Comparison of ENCODE assay signal across 8 cellular contexts in genomic region chr2:74147729-74148456, GRCh38. TPM values are rescaled to one million over a fixed set of nuclear protein-coding genes. Genes with fewer than 3 reads are reported as not detected.
DNase-seq lines count a peak whose midpoint lies in the region; ATAC-seq and TF ChIP-seq lines count a peak whose summit lies in the region.

A gene with protein sequence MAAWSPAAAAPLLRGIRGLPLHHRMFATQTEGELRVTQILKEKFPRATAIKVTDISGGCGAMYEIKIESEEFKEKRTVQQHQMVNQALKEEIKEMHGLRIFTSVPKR (minus strand): TSS chr2:74147912. CDS start chr2:74147874, 38 bp downstream.

- TF ChIP-seq CTCF in fibroblast of villous mesenchyme (IDR thresholded peaks at IDR 0.05; ENCODE audit: insufficient read depth, low read depth, low read length) (peak; percentile 51), neural progenitor cell (IDR thresholded peaks at IDR 0.05) (peak; percentile 78)

- peak within 1 kb of the TSS; percentile 79 for H3K4me3 ChIP-seq in fibroblast of villous mesenchyme (ENCODE audit: low read depth, low read length)
- peak within 1 kb of the TSS; percentile 68 for H3K4me3 ChIP-seq in neural progenitor cell
- H3K4me3 ChIP-seq in subcutaneous abdominal adipose tissue (ENCODE audit: low read depth in 1 of 5, low read length in 5 of 5), result peak within 1 kb of the TSS; percentile 79 to 92 (median 82)

- H3K4me1 ChIP-seq in neural progenitor cell (peaks cover 8% of the 10 kb centered on the region), subcutaneous abdominal adipose tissue (ENCODE audit: control insufficient read depth in 5 of 5, insufficient read depth in 5 of 5, low read length in 5 of 5) (peaks cover 8 to 24% (median 21%) of the 10 kb centered on the region in 5 donors)

- no peaks in the 10 kb centered on the region for H3K27me3 Mint-ChIP-seq in activated T-helper 2 cell treated with anti-CD3 and anti-CD28 coated beads, Interferon-gamma antibody, Interleukin-2, Interleukin-4, amounts not matched to agents 10 μg/mL and 5 μg/mL and 100 μg/mL, durations not matched to agents 14 hours and 24 hours and 36 hours (ENCODE audit: low read depth)
- H3K27me3 Mint-ChIP-seq in neural progenitor cell (ENCODE audit: insufficient read depth, low read depth), result no peaks in the 10 kb centered on the region

- peak; percentile 86 for ATAC-seq in GM21723 (IDR thresholded peaks at IDR 0.05; ENCODE audit: unreplicated experiment)

- DNase-seq in EH (ENCODE audit: low read depth), result peak; percentile 85
- peak; percentile 70 for DNase-seq in KG1 (lab: John Stamatoyannopoulos, UW)
- peak; percentile 87 for DNase-seq in RPMI7951 (ENCODE audit: low read depth)
- DNase-seq in activated T-helper 2 cell treated with anti-CD3 and anti-CD28 coated beads, Interferon-gamma antibody, Interleukin-2, Interleukin-4, amounts not matched to agents 10 μg/mL and 5 μg/mL and 100 μg/mL, durations not matched to agents 14 hours and 24 hours and 36 hours (ENCODE audit: low spot score), result peak; percentile 84
- DNase-seq in fibroblast of villous mesenchyme (ENCODE audit: low read depth), result peak; percentile 73
- DNase-seq in neural progenitor cell (ENCODE audit: low spot score), result peak; percentile 96

- no peaks in the 10 kb centered on the region for H3K27me3 ChIP-seq in neural progenitor cell
- H3K27me3 ChIP-seq in subcutaneous abdominal adipose tissue (ENCODE audit: control insufficient read depth in 5 of 5, insufficient read depth in 4 of 5, low read length in 5 of 5), result no peaks in the 10 kb centered on the region

- peak within 1 kb of the TSS; percentile 99 for H2AFZ ChIP-seq in neural progenitor cell (replicated peaks)

- H3K27ac ChIP-seq in neural progenitor cell (no peak within 1 kb of the TSS), subcutaneous abdominal adipose tissue (ENCODE audit: low read depth, low read length) (peak within 1 kb of the TSS; percentile 41)

- H3K9ac ChIP-seq in neural progenitor cell, result peak within 1 kb of the TSS; percentile 49
- peak within 1 kb of the TSS; percentile 83 to 92 (median 84) for H3K9ac ChIP-seq in subcutaneous abdominal adipose tissue (ENCODE audit: low read length in 5 of 5)

- intact Hi-C loops in activated T-helper 2 cell treated with anti-CD3 and anti-CD28 coated beads, Interferon-gamma antibody, Interleukin-2, Interleukin-4, amounts not matched to agents 10 μg/mL and 5 μg/mL and 100 μg/mL, durations not matched to agents 14 hours and 24 hours and 36 hours (cut with micrococcal nuclease), result loop anchor here (1.0 to 5.0 kb wide), 5 partner anchors 28 to 411 kb away; partner anchors contain the start of genes DGUOK, MTHFD2 and TPRKB

- H3K4me1 Mint-ChIP-seq in activated T-helper 2 cell treated with anti-CD3 and anti-CD28 coated beads, Interferon-gamma antibody, Interleukin-2, Interleukin-4, amounts not matched to agents 10 μg/mL and 5 μg/mL and 100 μg/mL, durations not matched to agents 14 hours and 24 hours and 36 hours (ENCODE audit: low read depth), result peaks cover 1% of the 10 kb centered on the region
- H3K4me1 Mint-ChIP-seq in neural progenitor cell, result peaks cover 3% of the 10 kb centered on the region

- peaks cover 11% of the 10 kb centered on the region for H3K79me2 ChIP-seq in neural progenitor cell (ENCODE audit: low read depth)

- peaks cover 3% of the 10 kb centered on the region for H4K20me1 ChIP-seq in neural progenitor cell (ENCODE audit: low read depth)

- H3K9me3 ChIP-seq in neural progenitor cell (ENCODE audit: low read depth), result no peaks in the 10 kb centered on the region
- H3K9me3 ChIP-seq in subcutaneous abdominal adipose tissue (ENCODE audit: control insufficient read depth in 5 of 5, low read length in 5 of 5), result no peaks in the 10 kb centered on the region

- H3K9me3 Mint-ChIP-seq in activated T-helper 2 cell treated with anti-CD3 and anti-CD28 coated beads, Interferon-gamma antibody, Interleukin-2, Interleukin-4, amounts not matched to agents 10 μg/mL and 5 μg/mL and 100 μg/mL, durations not matched to agents 14 hours and 24 hours and 36 hours, result no peaks in the 10 kb centered on the region
- no peaks in the 10 kb centered on the region for H3K9me3 Mint-ChIP-seq in neural progenitor cell

- H3K36me3 ChIP-seq in neural progenitor cell (no peaks in the 10 kb centered on the region), subcutaneous abdominal adipose tissue (ENCODE audit: control insufficient read depth in 5 of 5, insufficient read depth in 5 of 5, low read length in 5 of 5) (peaks cover 0 to 21% (median 10%) of the 10 kb centered on the region in 5 donors)

- H3K27ac Mint-ChIP-seq in activated T-helper 2 cell treated with anti-CD3 and anti-CD28 coated beads, Interferon-gamma antibody, Interleukin-2, Interleukin-4, amounts not matched to agents 10 μg/mL and 5 μg/mL and 100 μg/mL, durations not matched to agents 14 hours and 24 hours and 36 hours, result no peak within 1 kb of the TSS
- H3K27ac Mint-ChIP-seq in neural progenitor cell, result no peak within 1 kb of the TSS

- peaks cover 12% of the 10 kb centered on the region for H3K36me3 Mint-ChIP-seq in activated T-helper 2 cell treated with anti-CD3 and anti-CD28 coated beads, Interferon-gamma antibody, Interleukin-2, Interleukin-4, amounts not matched to agents 10 μg/mL and 5 μg/mL and 100 μg/mL, durations not matched to agents 14 hours and 24 hours and 36 hours (ENCODE audit: low read depth)
- H3K36me3 Mint-ChIP-seq in neural progenitor cell, result no peaks in the 10 kb centered on the region

- H3K4me3 Mint-ChIP-seq in activated T-helper 2 cell treated with anti-CD3 and anti-CD28 coated beads, Interferon-gamma antibody, Interleukin-2, Interleukin-4, amounts not matched to agents 10 μg/mL and 5 μg/mL and 100 μg/mL, durations not matched to agents 14 hours and 24 hours and 36 hours (ENCODE audit: low read depth), result no peak within 1 kb of the TSS
- H3K4me3 Mint-ChIP-seq in neural progenitor cell, result no peak within 1 kb of the TSS

- peak within 1 kb of the TSS; percentile 94 for H3K4me2 ChIP-seq in neural progenitor cell

- peaks cover 40% of the 10 kb centered on the region for H3F3A ChIP-seq in neural progenitor cell (ENCODE audit: low read depth)

RNA-seq across cellular contexts. Expression of the gene that starts here (rescaled TPM):
- 195 and 214 TPM in 2 replicates for total RNA-seq in RPMI7951 (2014; rRNA removed; shearing (Covaris generic))
- total RNA-seq in activated T-helper 2 cell treated with anti-CD3 and anti-CD28 coated beads, Interferon-gamma antibody, Interleukin-2, Interleukin-4, amounts not matched to agents 10 μg/mL and 5 μg/mL and 100 μg/mL, durations not matched to agents 14 hours and 24 hours and 36 hours, result 91.2 and 92.7 TPM in 2 replicates
- 41.2 and 50.1 TPM in 2 replicates for total RNA-seq in fibroblast of villous mesenchyme
- 56.2 and 76.5 TPM in 2 replicates for total RNA-seq in neural progenitor cell (ENCODE audit: low replicate concordance)
